23 cellular contexts compared by ENCODE assay signal in the genomic region with DNA sequence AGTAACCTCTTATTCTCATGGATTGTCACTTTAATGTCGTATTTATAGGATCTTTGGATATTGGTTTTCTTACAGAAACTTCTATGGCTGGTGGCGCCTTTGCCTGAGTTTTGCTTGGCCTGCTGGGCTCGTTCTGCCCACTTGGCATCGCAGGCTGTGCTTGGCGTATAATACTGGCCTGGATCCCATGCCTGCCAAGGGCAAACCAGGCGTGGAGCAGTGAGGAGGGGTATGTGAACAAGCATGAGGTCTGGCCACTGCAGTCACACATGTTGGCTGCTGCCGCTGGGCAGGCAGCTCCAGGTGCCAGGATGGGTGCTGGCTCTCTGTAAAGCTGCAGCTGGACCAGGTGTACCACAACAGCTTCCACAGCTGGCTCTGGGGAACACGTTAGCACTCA. TPM values are rescaled to one million over a fixed set of nuclear protein-coding genes. Genes with fewer than 3 reads are reported as not detected.
"Had no signal": no experiment of that assay in that cellular context is flagged by ENCODE, and none has a peak within 500 bp of the region (broad histone marks: within the 10 kb centered on the region; RNA-seq: fewer than 3 reads in every experiment).

No MANE protein-coding gene starts in this region.

- DNase-seq: effector CD8-positive, alpha-beta T cell; foreskin keratinocyte; immature natural killer cell; islet precursor cell; kidney glomerular epithelial cell; mesendoderm; midbrain; naive thymus-derived CD4-positive, alpha-beta T cell; spleen; stimulated activated CD4-positive, alpha-beta T cell treated with anti-CD3 and anti-CD28 coated beads, Interleukin-4, amount 100 ng/mL, for 4 hours; stimulated activated naive B cell treated with anti-CD40 and anti-IgM and Interleukin-4, amounts not matched to agents 10 μg/mL and 1 μg/mL and 100 μg/mL, for 72 hours; stomach; tibial artery had no signal

- H3K27me3 ChIP-seq: esophagus muscularis mucosa, foreskin keratinocyte, gastroesophageal sphincter, neural progenitor cell, spleen, stomach, tibial artery had no signal

- H3K36me3 Mint-ChIP-seq: immature natural killer cell, neural progenitor cell, type B pancreatic cell had no signal

- H3K4me1 ChIP-seq: esophagus muscularis mucosa, foreskin keratinocyte, gastroesophageal sphincter, neural progenitor cell, parathyroid adenoma, spleen, stomach, tibial artery had no signal

- H3K4me3 Mint-ChIP-seq: immature natural killer cell; naive thymus-derived CD4-positive, alpha-beta T cell; nephron; neural progenitor cell; stimulated activated naive B cell treated with anti-CD40 and anti-IgM and Interleukin-4, amounts not matched to agents 10 μg/mL and 1 μg/mL and 100 μg/mL, for 72 hours; type B pancreatic cell had no signal

- H3K27me3 Mint-ChIP-seq: naive thymus-derived CD4-positive, alpha-beta T cell; progenitor cell of endocrine pancreas; stimulated activated naive B cell treated with anti-CD40 and anti-IgM and Interleukin-4, amounts not matched to agents 10 μg/mL and 1 μg/mL and 100 μg/mL, for 72 hours; type B pancreatic cell had no signal

- H3K4me1 Mint-ChIP-seq: immature natural killer cell, nephron, neural progenitor cell had no signal

- H3K9me3 ChIP-seq: esophagus muscularis mucosa, gastroesophageal sphincter, tibial artery had no signal

- H3K9me3 Mint-ChIP-seq: nephron, neural progenitor cell, type B pancreatic cell had no signal

- H3K4me3 ChIP-seq: esophagus muscularis mucosa, gastroesophageal sphincter, neural progenitor cell, skin epidermis, spleen, stomach, tibial artery had no signal

- H3K27ac ChIP-seq: esophagus muscularis mucosa, foreskin keratinocyte, gastroesophageal sphincter, neural progenitor cell, parathyroid adenoma, skin epidermis, spleen, stomach, tibial artery had no signal

- H3K36me3 ChIP-seq: neural progenitor cell had no signal

- ATAC-seq: foreskin keratinocyte; gastroesophageal sphincter; naive thymus-derived CD4-positive, alpha-beta T cell; stimulated activated naive B cell treated with anti-CD40 and anti-IgM and Interleukin-4, amounts not matched to agents 10 μg/mL and 1 μg/mL and 100 μg/mL, for 72 hours had no signal

- H3K27ac Mint-ChIP-seq: immature natural killer cell; nephron; neural progenitor cell; progenitor cell of endocrine pancreas; stimulated activated naive B cell treated with anti-CD40 and anti-IgM and Interleukin-4, amounts not matched to agents 10 μg/mL and 1 μg/mL and 100 μg/mL, for 72 hours; type B pancreatic cell had no signal

RNA-seq across cellular contexts. Expression of a gene that starts 26.1 kb away (rescaled TPM):
- total RNA-seq: fibroblast of lung, progenitor cell of endocrine pancreas, urinary bladder had no signal
